Comparison of ENCODE assay signal across 16 cellular contexts in the genomic region with DNA sequence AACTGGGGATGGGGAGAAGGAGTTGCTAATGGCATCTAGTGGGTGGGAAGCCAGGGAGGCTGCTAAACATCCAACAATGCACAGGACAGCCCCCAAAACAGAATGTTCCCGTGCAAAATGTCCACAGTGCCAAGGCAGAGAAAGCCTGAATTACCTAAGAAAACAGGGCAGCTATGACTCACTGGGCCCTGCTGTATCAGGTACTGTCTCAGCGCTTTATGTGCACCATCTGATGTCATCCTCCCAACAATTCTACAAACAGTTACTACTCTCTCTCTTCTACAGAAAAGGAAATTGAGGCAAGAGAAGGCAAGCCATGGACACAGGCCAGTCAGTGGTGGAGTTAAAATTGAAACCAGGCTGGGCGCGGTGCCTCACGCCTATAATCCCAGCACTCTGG. TPM values are rescaled to one million over a fixed set of nuclear protein-coding genes. Genes with fewer than 3 reads are reported as not detected.
A peak's percentile ranks its signal among the peaks of the same experiment; 100 is the strongest.
DNase-seq lines count a peak whose midpoint lies in the region; ATAC-seq and TF ChIP-seq lines count a peak whose summit lies in the region.
"Had no signal": no experiment of that assay in that cellular context is flagged by ENCODE, and none has a peak within 500 bp of the region (broad histone marks: within the 10 kb centered on the region; RNA-seq: fewer than 3 reads in every experiment).

No MANE protein-coding gene starts in this region.

- DNase-seq in activated naive CD4-positive, alpha-beta T cell treated with anti-CD3 and anti-CD28 coated beads, Interleukin-2, amount 50 U/mL, for 72 hours (ENCODE audit: low spot score in 2 of 2): no peak
- no peak for DNase-seq in activated naive CD4-positive, alpha-beta T cell (lab: John Stamatoyannopoulos, UW)
- DNase-seq in epithelial cell of esophagus (ENCODE audit: low read depth) (peak; percentile 85), renal cortical epithelial cell (ENCODE audit: low read depth) (peak; percentile 22), NCI-H748 treated with DMSO at 0.1 percent for 48 hours (lab: John Stamatoyannopoulos, UW) (no peak)
- DNase-seq: COR-L47, H7, NCI-H446, SJCRH30 had no signal

- ATAC-seq in activated naive CD4-positive, alpha-beta T cell treated with anti-CD3 and anti-CD28 coated beads, Interleukin-2, amount 50 U/mL, for 72 hours: no peak
- ATAC-seq in GM19467 (IDR thresholded peaks at IDR 0.05; ENCODE audit: unreplicated experiment) (no peak), HG02840 (IDR thresholded peaks at IDR 0.05; ENCODE audit: low FRiP score, unreplicated experiment) (no peak)

- peak overlapping the region; percentile 59 to 66 for H3K27ac Mint-ChIP-seq in activated naive CD4-positive, alpha-beta T cell treated with anti-CD3 and anti-CD28 coated beads, Interleukin-2, amount 50 U/mL, for 72 hours
- H3K27ac Mint-ChIP-seq: dendritic cell treated with granulocyte-macrophage colony-stimulating factor and Interleukin-4, amounts not matched to agents 40 ng/mL and 50 ng/mL, for 4 days had no signal

- TF ChIP-seq CTCF in VCaP (conservative IDR thresholded peaks at IDR 0.05) (no peak), epithelial cell of esophagus (IDR thresholded peaks at IDR 0.05; ENCODE audit: insufficient read depth, low read depth, low read length, missing control alignments) (no peak)

- H3K9me3 Mint-ChIP-seq in activated naive CD4-positive, alpha-beta T cell treated with anti-CD3 and anti-CD28 coated beads, Interleukin-2, amount 50 U/mL, for 72 hours: no peaks in the 10 kb centered on the region
- H3K9me3 Mint-ChIP-seq: dendritic cell treated with granulocyte-macrophage colony-stimulating factor and Interleukin-4, amounts not matched to agents 40 ng/mL and 50 ng/mL, for 4 days had no signal

- H3K4me3 ChIP-seq in epithelial cell of esophagus (ENCODE audit: low read length): no peak overlapping the region
- H3K4me3 ChIP-seq: right atrium auricular region, SJCRH30 had no signal

- H3K27ac ChIP-seq in VCaP: peak overlapping the region; percentile 99
- H3K27ac ChIP-seq: right atrium auricular region, SJCRH30 had no signal

- H3K36me3 Mint-ChIP-seq in activated naive CD4-positive, alpha-beta T cell treated with anti-CD3 and anti-CD28 coated beads, Interleukin-2, amount 50 U/mL, for 72 hours: peaks cover 22 to 36% of the 10 kb centered on the region in 2 donors

RNA-seq across cellular contexts. Expression of a gene that starts 3.1 kb away (rescaled TPM):
- total RNA-seq in activated naive CD4-positive, alpha-beta T cell treated with anti-CD3 and anti-CD28 coated beads, Interleukin-2, amount 50 U/mL, for 72 hours: 10 to 100 TPM; 34.7 to 39.1 TPM
- total RNA-seq in renal cortical epithelial cell: 18.8 and 32.8 TPM in 2 replicates

RNA-seq across cellular contexts. Expression of a gene that starts 22.9 kb away (rescaled TPM):
- total RNA-seq in activated naive CD4-positive, alpha-beta T cell treated with anti-CD3 and anti-CD28 coated beads, Interleukin-2, amount 50 U/mL, for 72 hours: under 1 TPM in 1 of 2 donors, not detected in 1; 0.51 TPM
- total RNA-seq in renal cortical epithelial cell: 0.15 TPM in 1 of 2 replicates, not detected in the other
- total RNA-seq: H7; LHCN-M2; right atrium auricular region; T-helper 2 cell treated with Interferon-gamma antibody and Interleukin-4, amounts not matched to agents 100 ng/mL and 5 ng/mL, for 36 hours had no signal

RNA-seq across cellular contexts. Expression of a gene that starts 41.5 kb away (rescaled TPM):
- total RNA-seq in activated naive CD4-positive, alpha-beta T cell treated with anti-CD3 and anti-CD28 coated beads, Interleukin-2, amount 50 U/mL, for 72 hours: not detected
- 7.5 TPM in 2 replicates for total RNA-seq in renal cortical epithelial cell
- total RNA-seq: LHCN-M2; right atrium auricular region; T-helper 2 cell treated with Interferon-gamma antibody and Interleukin-4, amounts not matched to agents 100 ng/mL and 5 ng/mL, for 36 hours had no signal

RNA-seq across cellular contexts. Expression of a gene that starts 59.8 kb away (rescaled TPM):
- total RNA-seq in activated naive CD4-positive, alpha-beta T cell treated with anti-CD3 and anti-CD28 coated beads, Interleukin-2, amount 50 U/mL, for 72 hours: 100 to 1,000 TPM in 1 of 2 donors, 10 to 100 TPM in 1; 77.2 to 108 TPM
- total RNA-seq in renal cortical epithelial cell: 73.5 and 74.1 TPM in 2 replicates

Comparison
In these comparisons a context has a peak if more than half of its experiments do, and no peak if none do; other contexts are left out.
1. DNase-seq: peak in epithelial cell of esophagus (single experiment) and renal cortical epithelial cell (single experiment); none in activated naive CD4-positive, alpha-beta T cell treated with anti-CD3 and anti-CD28 coated beads, Interleukin-2, amount 50 U/mL, for 72 hours (0 of 2), activated naive CD4-positive, alpha-beta T cell (0 of 4) and NCI-H748 treated with DMSO at 0.1 percent for 48 hours (single experiment).